Comparison of ENCODE assay signal across 30 cellular contexts in the genomic region with DNA sequence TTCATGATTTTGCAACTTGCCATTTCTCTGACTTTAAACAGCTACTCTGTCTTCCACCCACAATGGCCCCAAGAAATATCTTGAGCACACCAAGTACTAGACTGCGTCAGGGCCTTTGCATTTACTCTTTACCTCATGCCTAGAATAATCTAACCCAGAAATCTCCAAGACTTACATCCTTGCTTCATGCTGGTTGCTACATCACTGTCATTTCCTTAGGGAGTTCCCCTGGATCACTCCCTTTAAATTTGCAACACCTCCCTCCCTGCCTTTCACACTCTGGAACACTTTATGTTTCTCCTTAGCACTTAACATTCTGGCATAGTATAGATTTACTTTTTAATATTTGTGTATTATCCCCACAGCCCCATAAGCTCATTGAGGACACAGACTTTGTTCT.
"Had no signal": no experiment of that assay in that cellular context is flagged by ENCODE, and none has a peak within 500 bp of the region (broad histone marks: within the 10 kb centered on the region; RNA-seq: fewer than 3 reads in every experiment).

No MANE protein-coding gene starts in this region.

- H2AFZ ChIP-seq: hepatocyte had no signal

- FAIRE-seq: colon had no signal

- H3K4me3 ChIP-seq: body of pancreas, esophagus squamous epithelium, gastroesophageal sphincter, heart right ventricle, hepatocyte had no signal

- H3K9me3 ChIP-seq: body of pancreas, esophagus squamous epithelium, gastroesophageal sphincter, heart right ventricle had no signal

- H3K27ac ChIP-seq: body of pancreas, epithelial cell of prostate, esophagus squamous epithelium, gastroesophageal sphincter, heart right ventricle, hepatocyte, VCaP had no signal

- H3K36me3 ChIP-seq: esophagus squamous epithelium, gastroesophageal sphincter, heart right ventricle had no signal

- DNase-seq: activated B cell treated with CpG ODN at 0.5 μM for 24 hours; activated CD4-positive, alpha-beta T cell treated with anti-CD3 and anti-CD28 coated beads for 48 hours; activated CD4-positive, alpha-beta T cell treated with anti-CD3 and anti-CD28 coated beads, Interleukin-2, amount 50 U/mL, for 1 hour; activated CD4-positive, alpha-beta T cell treated with anti-CD3 and anti-CD28 coated beads, Interleukin-2, amount 50 U/mL, for 48 hours; activated CD8-positive, alpha-beta memory T cell treated with anti-CD3 and anti-CD28 coated beads for 24 hours; activated CD8-positive, alpha-beta T cell treated with anti-CD3 and anti-CD28 coated beads for 36 hours; activated effector memory CD4-positive, alpha-beta T cell treated with Interleukin-2 at 50 U/mL for 16 hours; activated gamma-delta T cell treated with Interleukin-2 at 50 U/mL for 16 hours; activated naive CD4-positive, alpha-beta T cell treated with anti-CD3 and anti-CD28 coated beads, Interleukin-2, amount 50 U/mL, for 16 hours; activated naive CD4-positive, alpha-beta T cell treated with Interleukin-2 at 50 U/mL for 16 hours; activated T-cell treated with anti-CD3 and anti-CD28 coated beads, Interleukin-2, amount 50 U/mL, for 4 hours; amygdala; aorta; body of pancreas; caudate nucleus; cortex of kidney; dermis blood vessel endothelial cell; effector CD4-positive, alpha-beta T cell; effector memory CD8-positive, alpha-beta T cell; esophagus squamous epithelium; foreskin melanocyte; heart right ventricle; T-helper 2 cell had no signal

- ATAC-seq: activated CD4-positive, CD25-positive, alpha-beta regulatory T cell treated with anti-CD3 and anti-CD28 coated beads, Interleukin-2, amount 50 U/mL, for 24 hours; activated CD8-positive, alpha-beta T cell treated with anti-CD3 and anti-CD28 coated beads for 36 hours; activated T-cell treated with anti-CD3 and anti-CD28 coated beads, Interleukin-2, amount 50 U/mL, for 4 hours; activated T-helper 17 cell treated with anti-CD3 and anti-CD28 coated beads, Interleukin-2, amount 50 U/mL, for 72 hours; body of pancreas; effector memory CD8-positive, alpha-beta T cell; gastroesophageal sphincter; heart right ventricle had no signal

- H3K4me2 ChIP-seq: hepatocyte had no signal

- H3K79me2 ChIP-seq: hepatocyte had no signal

- H3K27me3 ChIP-seq: body of pancreas, esophagus squamous epithelium, gastroesophageal sphincter, heart right ventricle, hepatocyte had no signal
